9 cellular contexts compared by ENCODE assay signal in the genomic region with DNA sequence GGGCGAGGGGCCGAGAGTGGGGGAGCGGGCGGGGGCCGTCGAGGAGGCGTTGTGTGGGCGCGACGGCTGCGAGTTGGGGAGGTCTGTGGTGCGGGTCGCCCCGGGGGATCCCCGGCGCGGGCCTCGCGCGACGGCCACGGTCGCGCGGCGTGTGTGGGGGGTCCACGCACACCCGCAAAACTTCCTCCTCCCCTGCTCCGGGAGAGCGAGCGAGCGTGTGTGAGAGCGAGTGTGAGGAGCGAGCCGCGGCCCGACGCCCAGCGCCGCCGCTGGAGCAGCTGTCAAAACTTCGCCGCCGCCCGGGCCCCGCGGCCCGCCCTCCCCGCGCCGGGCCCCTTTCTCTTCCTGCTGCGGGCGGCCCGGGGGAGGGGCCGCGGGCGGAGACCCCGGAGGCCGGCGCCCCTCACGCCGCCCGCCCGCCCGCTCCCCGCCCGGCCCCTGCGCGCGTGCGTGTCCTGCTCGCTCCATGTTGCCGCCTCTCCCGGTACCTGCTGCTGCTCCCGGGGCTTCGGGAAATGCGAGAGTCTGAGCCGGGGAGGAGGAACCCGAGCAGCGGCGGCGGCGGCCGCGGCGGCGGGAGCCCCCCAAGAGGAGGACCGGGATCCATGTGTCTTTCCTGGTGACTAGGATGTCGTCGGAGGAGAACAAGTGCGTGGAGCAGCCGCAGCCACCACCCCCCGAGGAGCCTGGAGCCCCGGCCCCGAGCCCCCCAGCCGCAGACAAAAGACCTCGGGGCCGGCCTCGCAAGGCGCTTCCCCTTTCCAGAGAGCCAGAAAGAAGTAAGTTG. TPM values are rescaled to one million over a fixed set of nuclear protein-coding genes. Genes with fewer than 3 reads are reported as not detected.
A peak's percentile ranks its signal among the peaks of the same experiment; 100 is the strongest.
DNase-seq lines count a peak whose midpoint lies in the region; ATAC-seq and TF ChIP-seq lines count a peak whose summit lies in the region.
"Had no signal": no experiment of that assay in that cellular context is flagged by ENCODE, and none has a peak within 500 bp of the region (broad histone marks: within the 10 kb centered on the region; RNA-seq: fewer than 3 reads in every experiment).

No MANE protein-coding gene starts in this region.

- BruUV-seq in PC-9 (replicated peaks; lab: Mats Ljungman, UMichigan), result no TSS peak

- DNase-seq in inferior parietal cortex (ENCODE audit: extremely low spot score) (peak; percentile 6), PC-9 (no peak)
- DNase-seq: SW 1271 had no signal

- no peaks in the 10 kb centered on the region for H3K9me3 Mint-ChIP-seq in activated naive CD8-positive, alpha-beta T cell (ENCODE audit: low read depth)

- H3K27ac ChIP-seq in HUES6 (ENCODE audit: low read depth, low read length), result no peak overlapping the region
- H3K27ac ChIP-seq in subcutaneous abdominal adipose tissue (ENCODE audit: low read depth, low read length), result no peak overlapping the region
- H3K27ac ChIP-seq in PC-9, result no peak overlapping the region

- peaks cover 33% of the 10 kb centered on the region for H3K27me3 Mint-ChIP-seq in activated naive CD8-positive, alpha-beta T cell

- no peaks in the 10 kb centered on the region for H4K20me1 ChIP-seq in PC-9 (ENCODE audit: insufficient read depth)

- POLR2A ChIA-PET in PC-9 (lab: Charles Lee; ENCODE audit: unreplicated experiment), result no interaction called here

- H3K9me3 ChIP-seq in HUES6 (ENCODE audit: control insufficient read depth, insufficient read depth, low read depth, low read length) (peaks cover 8% of the 10 kb centered on the region; the same call in 1 of the 2 replicates), subcutaneous abdominal adipose tissue (ENCODE audit: control insufficient read depth in 5 of 5, low read length in 5 of 5) (no peaks in the 10 kb centered on the region), PC-9 (ENCODE audit: insufficient read depth, low read depth) (no peaks in the 10 kb centered on the region)

- peaks cover 23% of the 10 kb centered on the region; the same call in 1 of the 2 replicates for H3K27me3 ChIP-seq in HUES6 (ENCODE audit: control insufficient read depth, insufficient read depth, low read length)
- H3K27me3 ChIP-seq in subcutaneous abdominal adipose tissue (ENCODE audit: control insufficient read depth in 5 of 5, insufficient read depth in 4 of 5, low read length in 5 of 5), result peaks cover 0 to 13% (median 0%) of the 10 kb centered on the region in 5 donors
- no peaks in the 10 kb centered on the region for H3K27me3 ChIP-seq in PC-9 (ENCODE audit: insufficient read depth, low read depth)

- H3K4me2 ChIP-seq in PC-9, result no peak overlapping the region

- no peak for TF ChIP-seq CTCF in PC-9 (conservative IDR thresholded peaks at IDR 0.05)

- peak overlapping the region; percentile 27 for H3K4me3 Mint-ChIP-seq in activated naive CD8-positive, alpha-beta T cell

- H3K4me3 ChIP-seq in HUES6 (ENCODE audit: low read depth, low read length), result peak overlapping the region; percentile 36; the same call in 1 of the 2 replicates
- H3K4me3 ChIP-seq in subcutaneous abdominal adipose tissue (ENCODE audit: low read depth in 1 of 5, low read length in 5 of 5), result peak overlapping the region in 4 of 5 donors; percentile 29 to 62 (median 53)
- H3K4me3 ChIP-seq in PC-9, result no peak overlapping the region

- intact Hi-C loops in PC-9 (cut with micrococcal nuclease; ENCODE audit: unreplicated experiment), result no loop called here

- H3K79me2 ChIP-seq in PC-9 (ENCODE audit: low read depth), result no peaks in the 10 kb centered on the region

- no peaks in the 10 kb centered on the region for H3K36me3 Mint-ChIP-seq in activated naive CD8-positive, alpha-beta T cell

- peaks cover 18% of the 10 kb centered on the region for H3K4me1 Mint-ChIP-seq in activated naive CD8-positive, alpha-beta T cell (ENCODE audit: low read depth)

- H3K9ac ChIP-seq in HUES6 (ENCODE audit: low read length) (no peak overlapping the region), subcutaneous abdominal adipose tissue (ENCODE audit: low read length in 5 of 5) (peak overlapping the region in 2 of 5 donors; percentile 52 to 55)

- H3K36me3 ChIP-seq in HUES6 (ENCODE audit: control insufficient read depth, insufficient read depth, low read length) (no peaks in the 10 kb centered on the region), subcutaneous abdominal adipose tissue (ENCODE audit: control insufficient read depth in 5 of 5, insufficient read depth in 5 of 5, low read length in 5 of 5) (no peaks in the 10 kb centered on the region), PC-9 (ENCODE audit: low read depth) (no peaks in the 10 kb centered on the region)

- no peaks in the 10 kb centered on the region for H3K9me2 ChIP-seq in PC-9 (ENCODE audit: insufficient read depth)

- H3F3A ChIP-seq in PC-9 (ENCODE audit: insufficient read depth, low read depth), result no peaks in the 10 kb centered on the region

- no peaks in the 10 kb centered on the region for H3K4me1 ChIP-seq in HUES6 (ENCODE audit: control insufficient read depth, insufficient read depth, low read length)
- H3K4me1 ChIP-seq in subcutaneous abdominal adipose tissue (ENCODE audit: control insufficient read depth in 5 of 5, insufficient read depth in 5 of 5, low read length in 5 of 5), result peaks cover 0 to 10% (median 4%) of the 10 kb centered on the region in 5 donors
- H3K4me1 ChIP-seq in PC-9 (replicated peaks; ENCODE audit: insufficient read depth), result no peaks in the 10 kb centered on the region

- CTCF ChIA-PET in PC-9 (lab: Charles Lee), result no interaction called here

- no peak overlapping the region for H3K27ac Mint-ChIP-seq in activated naive CD8-positive, alpha-beta T cell

- ATAC-seq in GM18907 (IDR thresholded peaks at IDR 0.05; ENCODE audit: unreplicated experiment) (no peak), GM19452 (IDR thresholded peaks at IDR 0.05; ENCODE audit: unreplicated experiment) (no peak)

- H2AFZ ChIP-seq in PC-9, result no peak overlapping the region

RNA-seq across cellular contexts. Expression of a gene that starts 9.0 kb away (rescaled TPM):
- total RNA-seq in PC-9 (2021), result not detected in 2 replicates
- total RNA-seq: liver had no signal
